In the genomic region with DNA sequence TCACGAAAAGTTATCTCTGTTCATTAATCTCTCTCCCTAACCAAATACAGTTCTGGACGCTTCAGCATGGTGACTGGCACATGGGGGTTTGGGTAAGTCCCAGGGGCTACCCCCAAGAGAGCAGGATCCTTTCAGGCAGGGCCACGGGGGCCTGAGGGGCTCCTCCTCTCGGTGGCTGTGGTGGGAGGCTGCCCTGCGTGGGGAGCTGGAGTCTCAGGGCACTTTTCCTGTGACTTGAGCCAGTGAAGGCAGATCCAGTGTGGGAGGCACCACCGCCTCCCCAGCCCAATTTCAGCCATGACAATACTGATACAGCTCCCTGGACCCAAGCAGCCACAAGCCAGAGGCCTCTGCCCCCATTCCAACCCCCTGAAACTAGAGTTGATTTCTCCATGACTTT, we compare ENCODE assay signal across 13 cellular contexts. TPM values are rescaled to one million over a fixed set of nuclear protein-coding genes. Genes with fewer than 3 reads are reported as not detected.
DNase-seq lines count a peak whose midpoint lies in the region; ATAC-seq and TF ChIP-seq lines count a peak whose summit lies in the region.
"Had no signal": no experiment of that assay in that cellular context is flagged by ENCODE, and none has a peak within 500 bp of the region (broad histone marks: within the 10 kb centered on the region; RNA-seq: fewer than 3 reads in every experiment).

No MANE protein-coding gene starts in this region.

- no peak overlapping the region for H3K27ac Mint-ChIP-seq in activated CD4-positive, alpha-beta memory T cell treated with anti-CD3 and anti-CD28 coated beads, Interleukin-2, amount 10 ng/mL, durations not matched to agents 7 days and 5 days
- H3K27ac Mint-ChIP-seq in memory B cell, result no peak overlapping the region
- no peak overlapping the region for H3K27ac Mint-ChIP-seq in type B pancreatic cell

- POLR2A ChIA-PET in activated CD4-positive, alpha-beta memory T cell treated with anti-CD3 and anti-CD28 coated beads, Interleukin-2, amount 10 ng/mL, durations not matched to agents 7 days and 5 days (lab: Charles Lee), result interaction anchor here (1.0 to 1.7 kb wide), 6 partner anchors 32 to 87 kb away, joined by 3 to 5 read pairs (median 4); a partner anchor contains a TSS

- DNase-seq in Right ventricle myocardium inferior (ENCODE audit: missing footprints) (peak; percentile 4), Right ventricle myocardium superior (no peak), memory B cell (ENCODE audit: low spot score in 2 of 2) (no peak), type B pancreatic cell (ENCODE audit: extremely low spot score, unreplicated experiment) (no peak), GM19240 (ENCODE audit: insufficient read length, low spot score) (no peak), LoVo (ENCODE audit: low spot score) (no peak), DMS153 (lab: John Stamatoyannopoulos, UW) (no peak)
- no peak for DNase-seq in activated CD4-positive, alpha-beta memory T cell treated with anti-CD3 and anti-CD28 coated beads, Interleukin-2, amount 10 ng/mL, durations not matched to agents 7 days and 5 days
- DNase-seq: activated CD8-positive, alpha-beta memory T cell treated with anti-CD3 and anti-CD28 coated beads, Interleukin-2, amount 50 U/mL, for 48 hours; KBM-7; NCI-H2029; T-helper 9 cell had no signal

- no peaks in the 10 kb centered on the region for H3K27me3 Mint-ChIP-seq in activated CD4-positive, alpha-beta memory T cell treated with anti-CD3 and anti-CD28 coated beads, Interleukin-2, amount 10 ng/mL, durations not matched to agents 7 days and 5 days
- H3K27me3 Mint-ChIP-seq in memory B cell (no peaks in the 10 kb centered on the region), type B pancreatic cell (no peaks in the 10 kb centered on the region)

- peaks cover 13% of the 10 kb centered on the region for H3K36me3 Mint-ChIP-seq in activated CD4-positive, alpha-beta memory T cell treated with anti-CD3 and anti-CD28 coated beads, Interleukin-2, amount 10 ng/mL, durations not matched to agents 7 days and 5 days (ENCODE audit: low read depth)
- no peaks in the 10 kb centered on the region for H3K36me3 Mint-ChIP-seq in memory B cell
- peaks cover 8% of the 10 kb centered on the region for H3K36me3 Mint-ChIP-seq in type B pancreatic cell

- CTCF ChIA-PET in activated CD4-positive, alpha-beta memory T cell treated with anti-CD3 and anti-CD28 coated beads, Interleukin-2, amount 10 ng/mL, durations not matched to agents 7 days and 5 days (lab: Charles Lee), result interaction anchor here (1.4 kb wide), 1 partner anchor 19 kb away, joined by 4 read pairs; no protein-coding TSS in a partner anchor

- peaks cover 2% of the 10 kb centered on the region for H3K9me3 Mint-ChIP-seq in activated CD4-positive, alpha-beta memory T cell treated with anti-CD3 and anti-CD28 coated beads, Interleukin-2, amount 10 ng/mL, durations not matched to agents 7 days and 5 days
- H3K9me3 Mint-ChIP-seq in memory B cell (no peaks in the 10 kb centered on the region), type B pancreatic cell (no peaks in the 10 kb centered on the region)

- intact Hi-C loops in Right ventricle myocardium inferior (cut with DNase I) (no loop called here), Right ventricle myocardium superior (cut with DNase I) (no loop called here)

- H3K4me3 Mint-ChIP-seq in activated CD4-positive, alpha-beta memory T cell treated with anti-CD3 and anti-CD28 coated beads, Interleukin-2, amount 10 ng/mL, durations not matched to agents 7 days and 5 days, result peak overlapping the region; percentile 64
- H3K4me3 Mint-ChIP-seq in memory B cell, result peak overlapping the region; percentile 64
- H3K4me3 Mint-ChIP-seq in type B pancreatic cell, result peak overlapping the region; percentile 41

- no peak for ATAC-seq in Right ventricle myocardium inferior
- ATAC-seq in Right ventricle myocardium superior (ENCODE audit: poor library complexity), result no peak
- no peak for ATAC-seq in memory B cell (ENCODE audit: low read depth)
- ATAC-seq: sciatic nerve had no signal

- TF ChIP-seq CTCF in type B pancreatic cell (conservative IDR thresholded peaks at IDR 0.05), result no peak

- peaks cover 32% of the 10 kb centered on the region for H3K4me1 Mint-ChIP-seq in activated CD4-positive, alpha-beta memory T cell treated with anti-CD3 and anti-CD28 coated beads, Interleukin-2, amount 10 ng/mL, durations not matched to agents 7 days and 5 days
- H3K4me1 Mint-ChIP-seq in memory B cell (peaks cover 17% of the 10 kb centered on the region), type B pancreatic cell (ENCODE audit: unreplicated experiment) (peaks cover 24% of the 10 kb centered on the region)

RNA-seq across cellular contexts. Expression of a gene that starts 1.0 kb away (rescaled TPM):
- 14.7 TPM for total RNA-seq in Right ventricle myocardium inferior
- 15.1 TPM for total RNA-seq in Right ventricle myocardium superior
- total RNA-seq in activated CD4-positive, alpha-beta memory T cell treated with anti-CD3 and anti-CD28 coated beads, Interleukin-2, amount 10 ng/mL, durations not matched to agents 7 days and 5 days, result 10 to 100 TPM; 94.4 to 98.2 TPM
- 45.5 and 60.7 TPM in 2 replicates for total RNA-seq in type B pancreatic cell (ENCODE audit: low replicate concordance)

RNA-seq across cellular contexts. Expression of a gene that starts 30.6 kb away (rescaled TPM):
- total RNA-seq in Right ventricle myocardium inferior, result 49.9 TPM
- total RNA-seq in Right ventricle myocardium superior, result 54.8 TPM
- total RNA-seq in activated CD4-positive, alpha-beta memory T cell treated with anti-CD3 and anti-CD28 coated beads, Interleukin-2, amount 10 ng/mL, durations not matched to agents 7 days and 5 days, result 10 to 100 TPM; 84.2 to 85.1 TPM
- total RNA-seq in type B pancreatic cell (ENCODE audit: low replicate concordance), result 59.9 and 64.8 TPM in 2 replicates
